ENCODE assay signal across 18 cellular contexts in genomic region chr10:103951183-103951582, GRCh38. TPM values are rescaled to one million over a fixed set of nuclear protein-coding genes. Genes with fewer than 3 reads are reported as not detected.
DNase-seq lines count a peak whose midpoint lies in the region; ATAC-seq and TF ChIP-seq lines count a peak whose summit lies in the region.
"Had no signal": no experiment of that assay in that cellular context is flagged by ENCODE, and none has a peak within 500 bp of the region (broad histone marks: within the 10 kb centered on the region; RNA-seq: fewer than 3 reads in every experiment).

No MANE protein-coding gene starts in this region.

- no peak overlapping the region for H3K4me2 ChIP-seq in GM23338
- H3K4me2 ChIP-seq: A549 had no signal

- H4K20me1 ChIP-seq in GM23338 (replicated peaks; ENCODE audit: insufficient read depth) = no peaks in the 10 kb centered on the region

- H3K9me3 Mint-ChIP-seq in GM23338 = no peaks in the 10 kb centered on the region

- H3K4me3 ChIP-seq in GM23338 = no peak overlapping the region
- H3K4me3 ChIP-seq: A549, GM12878 had no signal

- H3K4me1 Mint-ChIP-seq in GM23338 = peaks cover 6% of the 10 kb centered on the region; the same call in 2 of the 3 replicates

- 0 out of 2 replicates have a peak overlapping the region, but pooled peaks have one; percentile 13 for H2AFZ ChIP-seq in GM23338

- peak; percentile 11 for DNase-seq in GM23338 (ENCODE audit: low spot score)
- peak; percentile 21 for DNase-seq in iPS-NIHi7 (ENCODE audit: extremely low spot score)
- no peak for DNase-seq in OCI-M2 (lab: John Stamatoyannopoulos, UW; ENCODE audit: unreplicated experiment)
- DNase-seq in ecto neural progenitor cell (ENCODE audit: low spot score) = no peak
- DNase-seq in GM20000 (ENCODE audit: low spot score) = no peak
- DNase-seq: AML-193; CD4-positive, alpha-beta memory T cell; DMS79; GF-D8; GOT3; H7; HFFc6 had no signal

- no peaks in the 10 kb centered on the region for H3K27me3 Mint-ChIP-seq in GM23338 (ENCODE audit: insufficient read depth, low read depth, poor library complexity)

- H3K4me3 Mint-ChIP-seq in GM23338 = no peak overlapping the region
- H3K4me3 Mint-ChIP-seq: CD14-positive monocyte; CD4-positive, alpha-beta memory T cell; HFFc6 had no signal

- H3K27me3 ChIP-seq in GM23338 (ENCODE audit: insufficient read depth) = no peaks in the 10 kb centered on the region

- no peaks in the 10 kb centered on the region for H3K36me3 Mint-ChIP-seq in GM23338 (ENCODE audit: low read depth)
- H3K36me3 Mint-ChIP-seq: CD14-positive monocyte; CD4-positive, alpha-beta memory T cell had no signal

- H3K27ac Mint-ChIP-seq in GM23338 = no peak overlapping the region
- H3K27ac Mint-ChIP-seq: CD14-positive monocyte; CD4-positive, alpha-beta memory T cell; HFFc6 had no signal

- no peaks in the 10 kb centered on the region for H3K79me2 ChIP-seq in GM23338 (replicated peaks; ENCODE audit: insufficient read depth)

- H3K9me2 ChIP-seq in GM23338 (ENCODE audit: insufficient read depth) = no peaks in the 10 kb centered on the region

- TF ChIP-seq CTCF in C4-2B (conservative IDR thresholded peaks at IDR 0.05) (no peak), GM23338 (conservative IDR thresholded peaks at IDR 0.05; ENCODE audit: low read depth in 2 of 2) (no peak), GM20000 (IDR thresholded peaks at IDR 0.05; ENCODE audit: extremely low read depth, missing control alignments) (no peak)

- H3K4me1 ChIP-seq in GM23338 (ENCODE audit: insufficient read depth) = no peaks in the 10 kb centered on the region
- H3K4me1 ChIP-seq: A549 had no signal

- H3F3A ChIP-seq in GM23338 (replicated peaks; ENCODE audit: low read depth) = no peaks in the 10 kb centered on the region

- peak; percentile 55; the same call in 2 of the 3 replicates for ATAC-seq in GM23338
- ATAC-seq: A549, GM12878, HCT116 had no signal

- H3K36me3 ChIP-seq in GM23338 (ENCODE audit: insufficient read depth) = no peaks in the 10 kb centered on the region

- peak overlapping the region; percentile 59 for H3K27ac ChIP-seq in C4-2B
- H3K27ac ChIP-seq in GM23338 (ENCODE audit: low read depth) = no peak overlapping the region
- H3K27ac ChIP-seq: A549, HL-60 had no signal

TF ChIP-seq in GM23338, 12 proteins besides CTCF, POLR2A, EP300 and RAD21:
- TF ChIP-seq JUNB (IDR thresholded peaks at IDR 0.05; ENCODE audit: unreplicated experiment) (no peak), POLR2AphosphoS5 (IDR thresholded peaks at IDR 0.05; ENCODE audit: low read depth) (no peak), REST (IDR thresholded peaks at IDR 0.05; ENCODE audit: unreplicated experiment) (no peak), EZH2 (IDR thresholded peaks at IDR 0.05; ENCODE audit: low read depth, unreplicated experiment) (no peak), STAT1 (IDR thresholded peaks at IDR 0.05; ENCODE audit: unreplicated experiment) (no peak), NANOG (IDR thresholded peaks at IDR 0.05; ENCODE audit: borderline replicate concordance) (no peak)

RNA-seq across cellular contexts. Expression of gene SLK, which starts 15.8 kb away (rescaled TPM):
- total RNA-seq in GM23338 (2014; rRNA removed; shearing (Covaris generic)) = 21.5 and 25.8 TPM in 2 replicates
- 7.1 and 8.4 TPM in 2 replicates for polyA plus RNA-seq in GM23338 (2016; fragmentation: Nextera tagmentation; extraction: Ambion mirVana)

RNA-seq across cellular contexts. Expression of gene STN1, which starts 33.2 kb away (rescaled TPM):
- 11.3 and 13.9 TPM in 2 replicates for total RNA-seq in GM23338 (2014; rRNA removed; shearing (Covaris generic))
- polyA plus RNA-seq in GM23338 (2016; fragmentation: Nextera tagmentation; extraction: Ambion mirVana) = 6.7 and 7.2 TPM in 2 replicates

Comparison
In these comparisons a context has a peak if more than half of its experiments do, and no peak if none do; other contexts are left out.
1. DNase-seq: peak in GM23338 (single experiment) and iPS-NIHi7 (single experiment); none in OCI-M2 (single experiment), ecto neural progenitor cell (single experiment) and GM20000 (single experiment).